Comparison of ENCODE assay signal across 8 cellular contexts in the genomic region with DNA sequence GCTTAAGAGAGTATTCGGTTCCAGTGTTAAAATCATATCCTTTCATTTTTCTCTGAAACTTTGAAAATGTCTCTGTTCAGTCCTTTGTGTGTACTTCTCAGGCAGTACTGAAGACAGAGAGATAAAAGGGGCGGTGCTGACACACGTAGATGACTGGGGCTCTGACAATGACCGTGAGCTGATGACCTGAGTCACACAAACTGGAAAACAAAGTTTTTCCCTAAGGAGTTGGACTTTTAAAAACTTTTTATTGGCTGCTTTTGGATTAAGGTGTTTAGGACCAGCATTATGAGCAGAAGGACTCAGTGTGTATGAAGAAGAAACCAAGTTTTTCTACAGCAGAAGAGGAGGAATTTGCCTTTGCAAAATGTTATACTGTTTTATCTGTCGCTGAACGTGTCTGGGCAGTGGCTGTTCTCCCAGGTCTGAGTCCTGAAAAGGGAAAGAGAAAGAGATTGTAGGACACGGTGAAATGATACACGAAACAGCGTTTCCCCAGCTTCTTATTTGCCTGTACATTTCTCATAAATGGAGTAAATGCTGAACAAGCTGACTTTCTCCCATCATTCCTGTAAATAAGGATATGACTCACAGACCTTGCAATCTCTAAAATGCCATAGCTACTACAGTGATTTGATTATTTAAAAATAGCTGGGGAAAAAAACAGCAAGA. TPM values are rescaled to one million over a fixed set of nuclear protein-coding genes. Genes with fewer than 3 reads are reported as not detected.
DNase-seq lines count a peak whose midpoint lies in the region; ATAC-seq and TF ChIP-seq lines count a peak whose summit lies in the region.

No MANE protein-coding gene starts in this region.

- no peak for TF ChIP-seq CTCF in thyroid gland (IDR thresholded peaks at IDR 0.05)

- H3K4me3 ChIP-seq in thyroid gland (replicated peaks in 1 of 3), result no peak overlapping the region

- no peak for TF ChIP-seq POLR2A in thyroid gland (IDR thresholded peaks at IDR 0.05)

- peak; percentile 65 for ATAC-seq in HG02885 (IDR thresholded peaks at IDR 0.05; ENCODE audit: poor library complexity, unreplicated experiment)

- intact Hi-C loops in thyroid gland (cut with DNase I), result no loop called here

- peaks cover 0 to 8% of the 10 kb centered on the region in 2 donors for H3K4me1 ChIP-seq in thyroid gland

- H3K27ac ChIP-seq in angular gyrus (ENCODE audit: low read depth, low read length), result peak overlapping the region; percentile 37
- peak overlapping the region; percentile 42 to 76 (median 47) for H3K27ac ChIP-seq in thyroid gland

- peak; percentile 31 for DNase-seq in DMS53 (lab: John Stamatoyannopoulos, UW)
- DNase-seq in kidney tubule cell (ENCODE audit: low spot score), result peak; percentile 85
- no peak for DNase-seq in thyroid gland
- no peak for DNase-seq in DMS153 (lab: John Stamatoyannopoulos, UW)
- no peak for DNase-seq in effector CD4-positive, alpha-beta T cell
- DNase-seq in NCI-H1417 treated with DMSO at 0.1 percent for 48 hours (lab: John Stamatoyannopoulos, UW), result no peak

- WGBS in thyroid gland, 2 donors, result 39 to 57% methylated on average over 9 of the region's 9 CpGs

- H3K27me3 ChIP-seq in thyroid gland, result no peaks in the 10 kb centered on the region

- H3K9me3 ChIP-seq in thyroid gland, result no peaks in the 10 kb centered on the region

- H3K36me3 ChIP-seq in thyroid gland, result no peaks in the 10 kb centered on the region

RNA-seq across cellular contexts. Expression of a gene that starts 51.5 kb away (rescaled TPM):
- total RNA-seq in thyroid gland, result 1 to 10 TPM; 4.1 to 8.0 (median 4.9) TPM

Comparison
In these comparisons a context has a peak if more than half of its experiments do, and no peak if none do; other contexts are left out.
1. DNase-seq: peak in DMS53 (single experiment) and kidney tubule cell (single experiment); none in thyroid gland (0 of 2), DMS153 (single experiment), effector CD4-positive, alpha-beta T cell (single experiment) and NCI-H1417 treated with DMSO at 0.1 percent for 48 hours (single experiment).